10 cellular contexts compared by ENCODE assay signal in the genomic region with DNA sequence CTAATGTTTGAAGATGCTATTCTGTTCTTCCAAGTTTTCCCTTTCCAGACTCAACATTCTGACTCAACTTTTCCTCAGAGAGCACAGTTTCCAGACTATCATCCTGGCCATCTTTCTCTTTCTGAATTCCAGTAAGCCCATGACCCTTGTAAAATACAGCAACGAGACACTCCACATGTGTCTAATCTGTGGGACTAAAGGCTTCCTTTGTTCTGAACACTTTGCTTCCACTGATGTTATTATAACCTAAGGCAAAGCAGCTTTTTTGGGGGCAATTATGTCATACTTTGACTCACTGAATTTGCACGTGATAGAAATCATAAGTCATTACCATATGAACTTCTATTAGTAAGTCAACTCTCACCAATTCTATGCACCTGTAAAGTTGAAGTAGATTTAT. TPM values are rescaled to one million over a fixed set of nuclear protein-coding genes. Genes with fewer than 3 reads are reported as not detected.
DNase-seq lines count a peak whose midpoint lies in the region; ATAC-seq lines count a peak whose summit lies in the region.
"Had no signal": no experiment of that assay in that cellular context is flagged by ENCODE, and none has a peak within 500 bp of the region (broad histone marks: within the 10 kb centered on the region; RNA-seq: fewer than 3 reads in every experiment).

No MANE protein-coding gene starts in this region.

- no peak overlapping the region for H3K27ac Mint-ChIP-seq in activated naive CD4-positive, alpha-beta T cell treated with anti-CD3 and anti-CD28 coated beads, Interleukin-2, amount 50 U/mL, for 72 hours

- peaks cover 4 to 21% of the 10 kb centered on the region in 2 experiments for H3K4me1 ChIP-seq in trophoblast cell (ENCODE audit: control insufficient read depth in 1 of 2, insufficient read depth in 2 of 2, low read length in 2 of 2)

- no peak overlapping the region for H3K18ac ChIP-seq in trophoblast cell (ENCODE audit: low read length)

- no peak overlapping the region for H3K4me2 ChIP-seq in trophoblast cell (ENCODE audit: low read length)

- no peaks in the 10 kb centered on the region for H3K9me3 Mint-ChIP-seq in activated naive CD4-positive, alpha-beta T cell treated with anti-CD3 and anti-CD28 coated beads, Interleukin-2, amount 50 U/mL, for 72 hours

- H2AFZ ChIP-seq in trophoblast cell (ENCODE audit: insufficient read depth, low read length, poor library complexity), result no peak overlapping the region

- no peak for ATAC-seq in activated naive CD4-positive, alpha-beta T cell treated with anti-CD3 and anti-CD28 coated beads, Interleukin-2, amount 50 U/mL, for 72 hours

- H2AK5ac ChIP-seq in trophoblast cell (ENCODE audit: low read length), result no peak overlapping the region

- H3K27me3 ChIP-seq in trophoblast cell (ENCODE audit: insufficient read depth, low read length), result no peaks in the 10 kb centered on the region

- DNase-seq in M059J (ENCODE audit: low read depth) (peak; percentile 83), fibroblast of gingiva (ENCODE audit: low read depth) (peak; percentile 12), trophoblast cell (no peak), DMS53 treated with DMSO at 0.1 percent for 48 hours (lab: John Stamatoyannopoulos, UW; ENCODE audit: unreplicated experiment) (no peak), amniotic stem cell (lab: John Stamatoyannopoulos, UW) (no peak)
- no peak for DNase-seq in activated naive CD4-positive, alpha-beta T cell treated with anti-CD3 and anti-CD28 coated beads, Interleukin-2, amount 50 U/mL, for 72 hours (ENCODE audit: low spot score in 2 of 2)
- DNase-seq: GF-D8; NCI-H1105; NCI-H526; stimulated activated CD8-positive, alpha-beta memory T cell treated with anti-CD3 and anti-CD28 coated beads, Interleukin-4, amount 100 ng/mL, for 48 hours had no signal

- no CpG with 5 or more reads among the region's 2 CpGs for WGBS in trophoblast cell (ENCODE audit: extremely low coverage, insufficient coverage, insufficient read length)

- H3K36me3 ChIP-seq in trophoblast cell (ENCODE audit: control insufficient read depth in 1 of 2, insufficient read depth in 2 of 2, low read length in 2 of 2), result no peaks in the 10 kb centered on the region

- no peak overlapping the region for H2BK12ac ChIP-seq in trophoblast cell (ENCODE audit: low read length)

- peaks cover 35% of the 10 kb centered on the region for H3K79me1 ChIP-seq in trophoblast cell (ENCODE audit: low read length)

- peak overlapping the region; percentile 84 for H3K27ac ChIP-seq in trophoblast cell (ENCODE audit: low read depth, low read length)

- H4K12ac ChIP-seq in trophoblast cell (ENCODE audit: low read depth, low read length), result no peak overlapping the region

- no peaks in the 10 kb centered on the region for H3K9me3 ChIP-seq in trophoblast cell (ENCODE audit: insufficient read depth, low read depth, low read length)

- no peak overlapping the region for H4K91ac ChIP-seq in trophoblast cell (ENCODE audit: low read depth, low read length)

- no peak overlapping the region for H2BK120ac ChIP-seq in trophoblast cell (ENCODE audit: insufficient read depth, low read length, poor library complexity)

- no peak overlapping the region for H3K4me3 ChIP-seq in trophoblast cell (ENCODE audit: low read depth, low read length)

- H3K79me2 ChIP-seq in trophoblast cell (ENCODE audit: control insufficient read depth, insufficient read depth, low read length, poor library complexity), result peaks cover 2% of the 10 kb centered on the region

- no peak overlapping the region for H3K4ac ChIP-seq in trophoblast cell (ENCODE audit: low read depth, low read length)

- H3K9ac ChIP-seq in trophoblast cell (ENCODE audit: low read length), result no peak overlapping the region

- no peak overlapping the region for H3K23ac ChIP-seq in trophoblast cell (ENCODE audit: low read length)

- H2BK5ac ChIP-seq in trophoblast cell (ENCODE audit: low read depth, low read length, poor library complexity), result no peak overlapping the region

- H4K8ac ChIP-seq in trophoblast cell (ENCODE audit: low read depth, low read length), result no peak overlapping the region

- no peak overlapping the region for H3K14ac ChIP-seq in trophoblast cell (ENCODE audit: low read length)

- H3K36me3 Mint-ChIP-seq in activated naive CD4-positive, alpha-beta T cell treated with anti-CD3 and anti-CD28 coated beads, Interleukin-2, amount 50 U/mL, for 72 hours, result no peaks in the 10 kb centered on the region

RNA-seq across cellular contexts. Expression of a gene that starts 6.3 kb away (rescaled TPM):
- total RNA-seq in M059J (2014; rRNA removed; shearing (Covaris generic)), result not detected in 2 replicates
- 9.3 and 10.1 TPM in 2 replicates for polyA plus RNA-seq in trophoblast cell (2013)
- not detected for total RNA-seq in activated naive CD4-positive, alpha-beta T cell treated with anti-CD3 and anti-CD28 coated beads, Interleukin-2, amount 50 U/mL, for 72 hours

RNA-seq across cellular contexts. Expression of a gene that starts 35.7 kb away (rescaled TPM):
- not detected in 2 replicates for total RNA-seq in M059J (2014; rRNA removed; shearing (Covaris generic))
- polyA plus RNA-seq in trophoblast cell (2013), result 1.5 and 1.8 TPM in 2 replicates
- total RNA-seq in activated naive CD4-positive, alpha-beta T cell treated with anti-CD3 and anti-CD28 coated beads, Interleukin-2, amount 50 U/mL, for 72 hours, result not detected

RNA-seq across cellular contexts. Expression of a gene that starts 36.0 kb away (rescaled TPM):
- total RNA-seq in M059J (2014; rRNA removed; shearing (Covaris generic)), result 12.6 and 15.5 TPM in 2 replicates
- 0.39 and 0.45 TPM in 2 replicates for polyA plus RNA-seq in trophoblast cell (2013)
- total RNA-seq in activated naive CD4-positive, alpha-beta T cell treated with anti-CD3 and anti-CD28 coated beads, Interleukin-2, amount 50 U/mL, for 72 hours, result under 1 TPM in 1 of 2 donors, not detected in 1; 0.47 TPM

RNA-seq across cellular contexts. Expression of a gene that starts 46.2 kb away (rescaled TPM):
- total RNA-seq in M059J (2014; rRNA removed; shearing (Covaris generic)), result 0.69 and 2.0 TPM in 2 replicates
- polyA plus RNA-seq in trophoblast cell (2013), result 2.0 and 2.8 TPM in 2 replicates
- 1 to 10 TPM; 2.6 to 4.6 TPM for total RNA-seq in activated naive CD4-positive, alpha-beta T cell treated with anti-CD3 and anti-CD28 coated beads, Interleukin-2, amount 50 U/mL, for 72 hours

RNA-seq across cellular contexts. Expression of a gene that starts 46.4 kb away (rescaled TPM):
- total RNA-seq in M059J (2014; rRNA removed; shearing (Covaris generic)), result 22.1 and 27.4 TPM in 2 replicates
- polyA plus RNA-seq in trophoblast cell (2013), result 101 and 107 TPM in 2 replicates
- 100 to 1,000 TPM in 1 of 2 donors, 10 to 100 TPM in 1; 95.5 to 120 TPM for total RNA-seq in activated naive CD4-positive, alpha-beta T cell treated with anti-CD3 and anti-CD28 coated beads, Interleukin-2, amount 50 U/mL, for 72 hours

Comparison
In these comparisons a context has a peak if more than half of its experiments do, and no peak if none do; other contexts are left out.
1. DNase-seq: peak in M059J (single experiment) and fibroblast of gingiva (single experiment); none in trophoblast cell (0 of 2), DMS53 treated with DMSO at 0.1 percent for 48 hours (single experiment), amniotic stem cell (single experiment) and activated naive CD4-positive, alpha-beta T cell treated with anti-CD3 and anti-CD28 coated beads, Interleukin-2, amount 50 U/mL, for 72 hours (0 of 2).